Comparison of ENCODE assay signal across 31 cellular contexts in the genomic region with DNA sequence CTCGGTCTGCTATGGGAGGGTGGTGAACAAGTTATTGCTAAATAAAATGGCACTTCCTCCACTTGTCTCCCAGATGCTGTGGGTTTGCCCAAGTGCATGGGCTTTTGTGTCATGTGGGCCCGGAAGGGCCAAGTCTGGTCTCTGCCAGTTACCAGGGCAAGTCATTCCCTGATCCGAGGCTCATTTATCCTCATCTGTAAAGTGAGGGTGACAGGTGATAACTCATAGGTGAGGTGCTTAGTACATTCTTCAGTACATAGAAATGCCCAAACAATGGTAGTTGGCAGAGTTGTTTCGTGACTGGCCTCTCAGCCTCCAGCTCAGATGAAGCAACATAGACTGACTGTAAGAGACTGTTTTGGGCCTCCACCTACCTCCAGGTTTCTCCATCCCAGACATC. TPM values are rescaled to one million over a fixed set of nuclear protein-coding genes. Genes with fewer than 3 reads are reported as not detected.
"Had no signal": no experiment of that assay in that cellular context is flagged by ENCODE, and none has a peak within 500 bp of the region (broad histone marks: within the 10 kb centered on the region; RNA-seq: fewer than 3 reads in every experiment).

No MANE protein-coding gene starts in this region.

- ATAC-seq: activated CD4-positive, alpha-beta T cell treated with anti-CD3 and anti-CD28 coated beads for 36 hours; activated naive CD4-positive, alpha-beta T cell treated with anti-CD3 and anti-CD28 coated beads, Interleukin-2, amount 50 U/mL, for 72 hours; activated T-cell treated with anti-CD3 and anti-CD28 coated beads, Interleukin-2, amount 50 U/mL, for 72 hours; heart left ventricle; left colon; natural killer cell treated with Interleukin-12 subunit alpha and Interleukin-12 subunit beta and Interleukin-15 and Interleukin-18, amount 100 ng/mL, for 72 hours; sciatic nerve; stimulated activated naive CD8-positive, alpha-beta T cell treated with anti-CD3 and anti-CD28 coated beads, Interleukin-15, Interleukin-2, amounts not matched to agents 100 U/mL and 50 U/mL, for 24 hours had no signal

- H3K36me3 ChIP-seq: heart left ventricle had no signal

- H3K9me3 ChIP-seq: heart left ventricle, testis had no signal

- H3K27ac ChIP-seq: heart left ventricle, skin epidermis, testis had no signal

- H3K4me3 ChIP-seq: heart left ventricle, skin epidermis, testis had no signal

- H3K27me3 ChIP-seq: testis had no signal

- FAIRE-seq: bronchial epithelial cell, kidney, urothelium cell line had no signal

- H3K4me1 ChIP-seq: testis had no signal

- DNase-seq: activated CD4-positive, alpha-beta T cell treated with anti-CD3 and anti-CD28 coated beads for 36 hours; activated CD4-positive, alpha-beta T cell treated with anti-CD3 and anti-CD28 coated beads, Interleukin-2, amount 50 U/mL, for 4 hours; activated CD4-positive, CD25-positive, alpha-beta regulatory T cell; activated naive CD4-positive, alpha-beta T cell; activated T-cell treated with anti-CD3 and anti-CD28 coated beads for 4 hours; activated T-cell treated with anti-CD3 and anti-CD28 coated beads, Interleukin-2, amount 50 U/mL, for 72 hours; effector CD4-positive, alpha-beta T cell; foreskin fibroblast; heart left ventricle; hypothalamus; immature natural killer cell; kidney; left colon; midbrain; retina; stimulated activated CD4-positive, alpha-beta T cell treated with anti-CD3 and anti-CD28 coated beads, Interleukin-12 subunit alpha, Interleukin-12 subunit beta, amount 100 ng/mL, for 4 hours; stimulated activated CD4-positive, alpha-beta T cell treated with anti-CD3 and anti-CD28 coated beads, Interleukin-4, amount 100 ng/mL, for 1 hour; stimulated activated naive CD8-positive, alpha-beta T cell treated with anti-CD3 and anti-CD28 coated beads, Interleukin-15, Interleukin-2, amounts not matched to agents 100 U/mL and 50 U/mL, for 24 hours; T-helper 1 cell; testis; trophoblast cell had no signal

RNA-seq across cellular contexts. Expression of gene MUCL3, which starts 2.0 kb away (rescaled TPM):
- total RNA-seq: activated CD4-positive, alpha-beta T cell treated with anti-CD3 and anti-CD28 coated beads for 36 hours; activated naive CD4-positive, alpha-beta T cell treated with anti-CD3 and anti-CD28 coated beads, Interleukin-2, amount 50 U/mL, for 72 hours; left colon; natural killer cell treated with Interleukin-12 subunit alpha and Interleukin-12 subunit beta and Interleukin-15 and Interleukin-18, amount 100 ng/mL, for 72 hours; osteocyte had no signal
- polyA plus RNA-seq: immature natural killer cell, liver had no signal

RNA-seq across cellular contexts. Expression of gene SFTA2, which starts 6.8 kb away (rescaled TPM):
- total RNA-seq: activated CD4-positive, alpha-beta T cell treated with anti-CD3 and anti-CD28 coated beads for 36 hours; activated naive CD4-positive, alpha-beta T cell treated with anti-CD3 and anti-CD28 coated beads, Interleukin-2, amount 50 U/mL, for 72 hours; bronchial epithelial cell; heart left ventricle; left colon; liver; natural killer cell treated with Interleukin-12 subunit alpha and Interleukin-12 subunit beta and Interleukin-15 and Interleukin-18, amount 100 ng/mL, for 72 hours; osteocyte; testis had no signal
- polyA plus RNA-seq: heart left ventricle, immature natural killer cell had no signal

RNA-seq across cellular contexts. Expression of gene MUC21, which starts 44.8 kb away (rescaled TPM):
- total RNA-seq: activated CD4-positive, alpha-beta T cell treated with anti-CD3 and anti-CD28 coated beads for 36 hours; activated naive CD4-positive, alpha-beta T cell treated with anti-CD3 and anti-CD28 coated beads, Interleukin-2, amount 50 U/mL, for 72 hours; activated T-cell treated with anti-CD3 and anti-CD28 coated beads, Interleukin-2, amount 50 U/mL, for 72 hours; epithelial cell of proximal tubule; heart left ventricle; kidney; left colon; liver; natural killer cell treated with Interleukin-12 subunit alpha and Interleukin-12 subunit beta and Interleukin-15 and Interleukin-18, amount 100 ng/mL, for 72 hours; osteocyte; progenitor cell of endocrine pancreas; testis had no signal
- polyA plus RNA-seq: immature natural killer cell had no signal
